Comparison of ENCODE assay signal across 1 cellular context in the genomic region with DNA sequence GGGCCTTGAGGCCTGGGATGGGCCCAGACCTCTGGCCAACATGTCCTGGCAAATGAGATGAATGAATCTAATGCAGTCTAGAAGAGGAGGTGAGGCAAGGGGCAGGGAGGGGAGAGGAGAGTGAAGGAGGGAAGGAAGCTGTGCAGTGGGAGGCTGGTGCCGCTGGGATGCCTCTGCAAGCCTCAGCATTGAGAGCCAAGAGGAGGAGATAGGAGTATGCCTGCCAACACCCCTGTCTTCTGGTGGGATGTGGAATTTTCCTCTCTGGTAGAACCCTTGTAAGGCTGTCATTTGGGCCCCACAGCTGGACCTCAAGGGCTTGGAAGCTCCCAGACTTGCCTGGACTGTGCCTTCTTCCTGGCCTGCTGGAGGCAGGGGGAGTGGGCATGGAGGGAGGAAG.
TF ChIP-seq lines count a peak whose summit lies in the region.

No MANE protein-coding gene starts in this region.

TF ChIP-seq in HEK293, 187 proteins besides CTCF, POLR2A, EP300 and RAD21 (continued from another document):
- TF ChIP-seq, protein P1, sequence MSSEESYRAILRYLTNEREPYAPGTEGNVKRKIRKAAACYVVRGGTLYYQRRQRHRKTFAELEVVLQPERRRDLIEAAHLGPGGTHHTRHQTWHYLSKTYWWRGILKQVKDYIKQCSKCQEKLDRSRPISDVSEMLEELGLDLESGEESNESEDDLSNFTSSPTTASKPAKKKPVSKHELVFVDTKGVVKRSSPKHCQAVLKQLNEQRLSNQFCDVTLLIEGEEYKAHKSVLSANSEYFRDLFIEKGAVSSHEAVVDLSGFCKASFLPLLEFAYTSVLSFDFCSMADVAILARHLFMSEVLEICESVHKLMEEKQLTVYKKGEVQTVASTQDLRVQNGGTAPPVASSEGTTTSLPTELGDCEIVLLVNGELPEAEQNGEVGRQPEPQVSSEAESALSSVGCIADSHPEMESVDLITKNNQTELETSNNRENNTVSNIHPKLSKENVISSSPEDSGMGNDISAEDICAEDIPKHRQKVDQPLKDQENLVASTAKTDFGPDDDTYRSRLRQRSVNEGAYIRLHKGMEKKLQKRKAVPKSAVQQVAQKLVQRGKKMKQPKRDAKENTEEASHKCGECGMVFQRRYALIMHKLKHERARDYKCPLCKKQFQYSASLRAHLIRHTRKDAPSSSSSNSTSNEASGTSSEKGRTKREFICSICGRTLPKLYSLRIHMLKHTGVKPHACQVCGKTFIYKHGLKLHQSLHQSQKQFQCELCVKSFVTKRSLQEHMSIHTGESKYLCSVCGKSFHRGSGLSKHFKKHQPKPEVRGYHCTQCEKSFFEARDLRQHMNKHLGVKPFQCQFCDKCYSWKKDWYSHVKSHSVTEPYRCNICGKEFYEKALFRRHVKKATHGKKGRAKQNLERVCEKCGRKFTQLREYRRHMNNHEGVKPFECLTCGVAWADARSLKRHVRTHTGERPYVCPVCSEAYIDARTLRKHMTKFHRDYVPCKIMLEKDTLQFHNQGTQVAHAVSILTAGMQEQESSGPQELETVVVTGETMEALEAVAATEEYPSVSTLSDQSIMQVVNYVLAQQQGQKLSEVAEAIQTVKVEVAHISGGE (tag by site-specific recombination; conservative IDR thresholded peaks at IDR 0.05; ENCODE audit: low read depth) = no peak
- TF ChIP-seq EGR2 (tag by site-specific recombination; IDR thresholded peaks at IDR 0.05; ENCODE audit: low read depth) (no peak), ZNF776 (tag by site-specific recombination; IDR thresholded peaks at IDR 0.05; ENCODE audit: borderline replicate concordance) (no peak), ZNF394 (tag by site-specific recombination; IDR thresholded peaks at IDR 0.05; ENCODE audit: borderline replicate concordance) (no peak), ZBTB17 (tag by site-specific recombination; IDR thresholded peaks at IDR 0.05) (no peak)
- TF ChIP-seq, protein P2, sequence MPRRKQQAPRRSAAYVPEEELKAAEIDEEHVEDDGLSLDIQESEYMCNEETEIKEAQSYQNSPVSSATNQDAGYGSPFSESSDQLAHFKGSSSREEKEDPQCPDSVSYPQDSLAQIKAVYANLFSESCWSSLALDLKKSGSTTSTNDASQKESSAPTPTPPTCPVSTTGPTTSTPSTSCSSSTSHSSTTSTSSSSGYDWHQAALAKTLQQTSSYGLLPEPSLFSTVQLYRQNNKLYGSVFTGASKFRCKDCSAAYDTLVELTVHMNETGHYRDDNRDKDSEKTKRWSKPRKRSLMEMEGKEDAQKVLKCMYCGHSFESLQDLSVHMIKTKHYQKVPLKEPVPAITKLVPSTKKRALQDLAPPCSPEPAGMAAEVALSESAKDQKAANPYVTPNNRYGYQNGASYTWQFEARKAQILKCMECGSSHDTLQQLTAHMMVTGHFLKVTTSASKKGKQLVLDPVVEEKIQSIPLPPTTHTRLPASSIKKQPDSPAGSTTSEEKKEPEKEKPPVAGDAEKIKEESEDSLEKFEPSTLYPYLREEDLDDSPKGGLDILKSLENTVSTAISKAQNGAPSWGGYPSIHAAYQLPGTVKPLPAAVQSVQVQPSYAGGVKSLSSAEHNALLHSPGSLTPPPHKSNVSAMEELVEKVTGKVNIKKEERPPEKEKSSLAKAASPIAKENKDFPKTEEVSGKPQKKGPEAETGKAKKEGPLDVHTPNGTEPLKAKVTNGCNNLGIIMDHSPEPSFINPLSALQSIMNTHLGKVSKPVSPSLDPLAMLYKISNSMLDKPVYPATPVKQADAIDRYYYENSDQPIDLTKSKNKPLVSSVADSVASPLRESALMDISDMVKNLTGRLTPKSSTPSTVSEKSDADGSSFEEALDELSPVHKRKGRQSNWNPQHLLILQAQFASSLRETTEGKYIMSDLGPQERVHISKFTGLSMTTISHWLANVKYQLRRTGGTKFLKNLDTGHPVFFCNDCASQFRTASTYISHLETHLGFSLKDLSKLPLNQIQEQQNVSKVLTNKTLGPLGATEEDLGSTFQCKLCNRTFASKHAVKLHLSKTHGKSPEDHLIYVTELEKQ (tag by site-specific recombination; IDR thresholded peaks at IDR 0.05; ENCODE audit: borderline replicate concordance) = no peak
- TF ChIP-seq, protein P3, sequence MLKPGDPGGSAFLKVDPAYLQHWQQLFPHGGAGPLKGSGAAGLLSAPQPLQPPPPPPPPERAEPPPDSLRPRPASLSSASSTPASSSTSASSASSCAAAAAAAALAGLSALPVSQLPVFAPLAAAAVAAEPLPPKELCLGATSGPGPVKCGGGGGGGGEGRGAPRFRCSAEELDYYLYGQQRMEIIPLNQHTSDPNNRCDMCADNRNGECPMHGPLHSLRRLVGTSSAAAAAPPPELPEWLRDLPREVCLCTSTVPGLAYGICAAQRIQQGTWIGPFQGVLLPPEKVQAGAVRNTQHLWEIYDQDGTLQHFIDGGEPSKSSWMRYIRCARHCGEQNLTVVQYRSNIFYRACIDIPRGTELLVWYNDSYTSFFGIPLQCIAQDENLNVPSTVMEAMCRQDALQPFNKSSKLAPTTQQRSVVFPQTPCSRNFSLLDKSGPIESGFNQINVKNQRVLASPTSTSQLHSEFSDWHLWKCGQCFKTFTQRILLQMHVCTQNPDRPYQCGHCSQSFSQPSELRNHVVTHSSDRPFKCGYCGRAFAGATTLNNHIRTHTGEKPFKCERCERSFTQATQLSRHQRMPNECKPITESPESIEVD (tag by site-specific recombination; IDR thresholded peaks at IDR 0.05) = no peak
- TF ChIP-seq, protein P4, sequence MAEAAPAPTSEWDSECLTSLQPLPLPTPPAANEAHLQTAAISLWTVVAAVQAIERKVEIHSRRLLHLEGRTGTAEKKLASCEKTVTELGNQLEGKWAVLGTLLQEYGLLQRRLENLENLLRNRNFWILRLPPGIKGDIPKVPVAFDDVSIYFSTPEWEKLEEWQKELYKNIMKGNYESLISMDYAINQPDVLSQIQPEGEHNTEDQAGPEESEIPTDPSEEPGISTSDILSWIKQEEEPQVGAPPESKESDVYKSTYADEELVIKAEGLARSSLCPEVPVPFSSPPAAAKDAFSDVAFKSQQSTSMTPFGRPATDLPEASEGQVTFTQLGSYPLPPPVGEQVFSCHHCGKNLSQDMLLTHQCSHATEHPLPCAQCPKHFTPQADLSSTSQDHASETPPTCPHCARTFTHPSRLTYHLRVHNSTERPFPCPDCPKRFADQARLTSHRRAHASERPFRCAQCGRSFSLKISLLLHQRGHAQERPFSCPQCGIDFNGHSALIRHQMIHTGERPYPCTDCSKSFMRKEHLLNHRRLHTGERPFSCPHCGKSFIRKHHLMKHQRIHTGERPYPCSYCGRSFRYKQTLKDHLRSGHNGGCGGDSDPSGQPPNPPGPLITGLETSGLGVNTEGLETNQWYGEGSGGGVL (tag by site-specific recombination; IDR thresholded peaks at IDR 0.05) = peak; percentile 35; the same call in 1 of the 2 replicates
- TF ChIP-seq, protein P5, sequence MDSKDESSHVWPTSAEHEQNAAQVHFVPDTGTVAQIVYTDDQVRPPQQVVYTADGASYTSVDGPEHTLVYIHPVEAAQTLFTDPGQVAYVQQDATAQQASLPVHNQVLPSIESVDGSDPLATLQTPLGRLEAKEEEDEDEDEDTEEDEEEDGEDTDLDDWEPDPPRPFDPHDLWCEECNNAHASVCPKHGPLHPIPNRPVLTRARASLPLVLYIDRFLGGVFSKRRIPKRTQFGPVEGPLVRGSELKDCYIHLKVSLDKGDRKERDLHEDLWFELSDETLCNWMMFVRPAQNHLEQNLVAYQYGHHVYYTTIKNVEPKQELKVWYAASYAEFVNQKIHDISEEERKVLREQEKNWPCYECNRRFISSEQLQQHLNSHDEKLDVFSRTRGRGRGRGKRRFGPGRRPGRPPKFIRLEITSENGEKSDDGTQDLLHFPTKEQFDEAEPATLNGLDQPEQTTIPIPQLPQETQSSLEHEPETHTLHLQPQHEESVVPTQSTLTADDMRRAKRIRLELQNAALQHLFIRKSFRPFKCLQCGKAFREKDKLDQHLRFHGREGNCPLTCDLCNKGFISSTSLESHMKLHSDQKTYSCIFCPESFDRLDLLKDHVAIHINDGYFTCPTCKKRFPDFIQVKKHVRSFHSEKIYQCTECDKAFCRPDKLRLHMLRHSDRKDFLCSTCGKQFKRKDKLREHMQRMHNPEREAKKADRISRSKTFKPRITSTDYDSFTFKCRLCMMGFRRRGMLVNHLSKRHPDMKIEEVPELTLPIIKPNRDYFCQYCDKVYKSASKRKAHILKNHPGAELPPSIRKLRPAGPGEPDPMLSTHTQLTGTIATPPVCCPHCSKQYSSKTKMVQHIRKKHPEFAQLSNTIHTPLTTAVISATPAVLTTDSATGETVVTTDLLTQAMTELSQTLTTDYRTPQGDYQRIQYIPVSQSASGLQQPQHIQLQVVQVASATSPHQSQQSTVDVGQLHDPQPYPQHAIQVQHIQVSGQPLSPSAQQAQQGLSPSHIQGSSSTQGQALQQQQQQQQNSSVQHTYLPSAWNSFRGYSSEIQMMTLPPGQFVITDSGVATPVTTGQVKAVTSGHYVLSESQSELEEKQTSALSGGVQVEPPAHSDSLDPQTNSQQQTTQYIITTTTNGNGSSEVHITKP (tag by site-specific recombination; IDR thresholded peaks at IDR 0.05) = peak; percentile 68
